In the genomic region with DNA sequence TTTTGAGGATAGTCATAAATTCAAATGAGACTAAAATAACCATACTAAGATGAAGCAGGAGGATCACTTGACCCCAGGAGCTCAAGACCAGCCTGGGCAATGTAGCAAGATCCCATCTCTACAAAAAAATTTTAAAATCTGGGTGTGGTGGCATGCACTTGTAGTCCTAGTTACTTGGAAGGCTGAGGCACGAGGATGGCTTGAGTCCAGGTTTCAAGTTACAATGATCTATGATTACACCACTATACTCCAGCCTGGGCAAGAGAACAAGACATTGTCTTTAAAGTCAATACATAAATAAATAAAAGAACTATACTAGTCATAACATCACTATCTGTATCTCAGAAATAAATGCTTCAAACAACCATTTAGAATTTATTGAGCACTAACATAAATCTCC, we compare ENCODE assay signal across 1 cellular context.
TF ChIP-seq lines count a peak whose summit lies in the region.

No MANE protein-coding gene starts in this region.

TF ChIP-seq in endothelial cell of umbilical vein, 7 proteins besides CTCF, POLR2A, EP300 and RAD21 (continued from another document):
- no peak for TF ChIP-seq MAX (IDR thresholded peaks at IDR 0.05; ENCODE audit: insufficient read depth, insufficient read length)
- TF ChIP-seq GATA2 (IDR thresholded peaks at IDR 0.05; ENCODE audit: insufficient read depth, insufficient read length, low read depth, low read length) = no peak
TF ChIP-seq in endothelial cell of umbilical vein: peak in this region for 0.
